Comparison of ENCODE assay signal across 30 cellular contexts in the genomic region with DNA sequence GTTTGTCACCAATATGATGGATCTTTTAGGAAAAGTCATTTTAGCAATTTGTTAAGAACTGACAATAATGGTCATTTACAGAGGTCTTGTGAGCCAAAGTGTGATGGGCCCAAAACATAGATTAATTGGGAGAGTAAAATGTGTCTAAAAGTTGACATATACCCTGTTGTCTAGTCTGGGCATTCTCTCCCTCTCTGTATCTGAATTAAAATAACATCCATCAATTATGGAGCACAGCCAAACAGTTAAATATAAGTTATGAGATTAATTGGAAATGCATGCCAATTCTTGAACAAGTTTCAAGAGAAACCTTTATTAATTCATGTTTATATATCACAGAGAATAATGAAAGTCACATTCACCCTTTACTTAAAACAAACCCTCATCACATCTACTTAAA. TPM values are rescaled to one million over a fixed set of nuclear protein-coding genes. Genes with fewer than 3 reads are reported as not detected.
"Had no signal": no experiment of that assay in that cellular context is flagged by ENCODE, and none has a peak within 500 bp of the region (broad histone marks: within the 10 kb centered on the region; RNA-seq: fewer than 3 reads in every experiment).

No MANE protein-coding gene starts in this region.

- H3K4me1 ChIP-seq: stomach, suprapubic skin, testis, thyroid gland, tibial artery, tibial nerve, transverse colon, upper lobe of left lung, upper lobe of right lung, uterus, vagina had no signal

- H3K27ac ChIP-seq: stomach, suprapubic skin, testis, thoracic aorta, thyroid gland, tibial artery, tibial nerve, transverse colon, upper lobe of left lung, upper lobe of right lung, uterus, vagina had no signal

- DNase-seq: stimulated activated CD4-positive, alpha-beta T cell treated with anti-CD3 and anti-CD28 coated beads, Interleukin-2, amount 100 ng/mL, for 48 hours; stimulated activated CD4-positive, alpha-beta T cell treated with anti-CD3 and anti-CD28 coated beads, Interleukin-4, amount 100 ng/mL, for 1 hour; stimulated activated CD4-positive, alpha-beta T cell treated with anti-CD3 and anti-CD28 coated beads, Interleukin-4, amount 100 ng/mL, for 24 hours; stimulated activated CD4-positive, alpha-beta T cell treated with anti-CD3 and anti-CD28 coated beads, Interleukin-4, amount 100 ng/mL, for 4 hours; stimulated activated CD8-positive, alpha-beta memory T cell treated with anti-CD3 and anti-CD28 coated beads, Interleukin-4, amount 100 ng/mL, for 48 hours; stimulated activated naive B cell treated with anti-CD40 and anti-IgM and Interleukin-4, amounts not matched to agents 10 μg/mL and 1 μg/mL and 100 μg/mL, for 72 hours; stimulated activated naive CD4-positive, alpha-beta T cell; stimulated activated naive CD4-positive, alpha-beta T cell treated with Interleukin-2 at 50 U/mL for 16 hours; stimulated activated naive CD8-positive, alpha-beta T cell treated with anti-CD3 and anti-CD28 coated beads, Interleukin-15, amount 100 ng/mL, for 72 hours; stimulated activated naive CD8-positive, alpha-beta T cell treated with anti-CD3 and anti-CD28 coated beads, Interleukin-15, Interleukin-2, amounts not matched to agents 100 U/mL and 50 U/mL, for 24 hours; stomach; substantia nigra; testis; thyroid gland; tibial artery; transverse colon; trophoblast cell; upper lobe of left lung; upper lobe of right lung; uterus had no signal

- H3K4me3 Mint-ChIP-seq: stimulated activated effector memory CD8-positive, alpha-beta T cell treated with anti-CD3 and anti-CD28 coated beads, Interleukin-12 subunit alpha, Interleukin-12 subunit beta, amount 100 ng/mL, for 72 hours; stimulated activated memory B cell treated with anti-CD40 and anti-IgM and Interleukin-4, amounts not matched to agents 10 μg/mL and 1 μg/mL and 100 μg/mL, for 72 hours; stimulated activated naive B cell treated with anti-CD40 and anti-IgM and Interleukin-4, amounts not matched to agents 10 μg/mL and 1 μg/mL and 100 μg/mL, for 72 hours; stimulated activated naive CD8-positive, alpha-beta T cell treated with anti-CD3 and anti-CD28 coated beads, Interleukin-15, amount 100 ng/mL, for 72 hours; stimulated activated naive CD8-positive, alpha-beta T cell treated with anti-CD3 and anti-CD28 coated beads, Interleukin-15, Interleukin-2, amounts not matched to agents 100 ng/mL and 50 ng/mL, for 24 hours; type B pancreatic cell had no signal

- H3K9me3 ChIP-seq: stomach, suprapubic skin, testis, thoracic aorta, thyroid gland, tibial artery, tibial nerve, transverse colon, upper lobe of left lung, upper lobe of right lung, uterus, vagina had no signal

- H3K36me3 ChIP-seq: stomach, suprapubic skin, thoracic aorta, thyroid gland, tibial artery, tibial nerve, transverse colon, upper lobe of left lung, upper lobe of right lung, uterus, vagina had no signal

- H3K27ac Mint-ChIP-seq: stimulated activated effector memory CD8-positive, alpha-beta T cell treated with anti-CD3 and anti-CD28 coated beads, Interleukin-12 subunit alpha, Interleukin-12 subunit beta, amount 100 ng/mL, for 72 hours; stimulated activated memory B cell treated with anti-CD40 and anti-IgM and Interleukin-4, amounts not matched to agents 10 μg/mL and 1 μg/mL and 100 μg/mL, for 72 hours; stimulated activated naive B cell treated with anti-CD40 and anti-IgM and Interleukin-4, amounts not matched to agents 10 μg/mL and 1 μg/mL and 100 μg/mL, for 72 hours; stimulated activated naive CD8-positive, alpha-beta T cell treated with anti-CD3 and anti-CD28 coated beads, Interleukin-15, amount 100 ng/mL, for 72 hours; stimulated activated naive CD8-positive, alpha-beta T cell treated with anti-CD3 and anti-CD28 coated beads, Interleukin-15, Interleukin-2, amounts not matched to agents 100 ng/mL and 50 ng/mL, for 24 hours; type B pancreatic cell had no signal

- FAIRE-seq: urothelium cell line had no signal

- ATAC-seq: stimulated activated effector memory CD8-positive, alpha-beta T cell treated with anti-CD3 and anti-CD28 coated beads, Interleukin-12 subunit alpha, Interleukin-12 subunit beta, amount 100 ng/mL, for 72 hours; stimulated activated memory B cell treated with anti-CD40 and anti-IgM and Interleukin-4, amounts not matched to agents 10 μg/mL and 1 μg/mL and 100 μg/mL, for 72 hours; stimulated activated naive B cell treated with anti-CD40 and anti-IgM and Interleukin-4, amounts not matched to agents 10 μg/mL and 1 μg/mL and 100 μg/mL, for 72 hours; stimulated activated naive CD8-positive, alpha-beta T cell treated with anti-CD3 and anti-CD28 coated beads, Interleukin-15, amount 100 ng/mL, for 72 hours; stimulated activated naive CD8-positive, alpha-beta T cell treated with anti-CD3 and anti-CD28 coated beads, Interleukin-15, Interleukin-2, amounts not matched to agents 100 U/mL and 50 U/mL, for 24 hours; upper lobe of right lung had no signal

- H3K27me3 Mint-ChIP-seq: stimulated activated memory B cell treated with anti-CD40 and anti-IgM and Interleukin-4, amounts not matched to agents 10 μg/mL and 1 μg/mL and 100 μg/mL, for 72 hours; stimulated activated naive B cell treated with anti-CD40 and anti-IgM and Interleukin-4, amounts not matched to agents 10 μg/mL and 1 μg/mL and 100 μg/mL, for 72 hours; stimulated activated naive CD8-positive, alpha-beta T cell treated with anti-CD3 and anti-CD28 coated beads, Interleukin-15, amount 100 ng/mL, for 72 hours; stimulated activated naive CD8-positive, alpha-beta T cell treated with anti-CD3 and anti-CD28 coated beads, Interleukin-15, Interleukin-2, amounts not matched to agents 100 ng/mL and 50 ng/mL, for 24 hours; type B pancreatic cell had no signal

- H3K36me3 Mint-ChIP-seq: stimulated activated effector memory CD8-positive, alpha-beta T cell treated with anti-CD3 and anti-CD28 coated beads, Interleukin-12 subunit alpha, Interleukin-12 subunit beta, amount 100 ng/mL, for 72 hours; stimulated activated memory B cell treated with anti-CD40 and anti-IgM and Interleukin-4, amounts not matched to agents 10 μg/mL and 1 μg/mL and 100 μg/mL, for 72 hours; stimulated activated naive B cell treated with anti-CD40 and anti-IgM and Interleukin-4, amounts not matched to agents 10 μg/mL and 1 μg/mL and 100 μg/mL, for 72 hours; type B pancreatic cell had no signal

- H3K27me3 ChIP-seq: stomach, suprapubic skin, testis, thyroid gland, tibial artery, tibial nerve, transverse colon, upper lobe of left lung, upper lobe of right lung, uterus, vagina had no signal

- H3K4me1 Mint-ChIP-seq: stimulated activated effector memory CD8-positive, alpha-beta T cell treated with anti-CD3 and anti-CD28 coated beads, Interleukin-12 subunit alpha, Interleukin-12 subunit beta, amount 100 ng/mL, for 72 hours; stimulated activated memory B cell treated with anti-CD40 and anti-IgM and Interleukin-4, amounts not matched to agents 10 μg/mL and 1 μg/mL and 100 μg/mL, for 72 hours; stimulated activated naive B cell treated with anti-CD40 and anti-IgM and Interleukin-4, amounts not matched to agents 10 μg/mL and 1 μg/mL and 100 μg/mL, for 72 hours; stimulated activated naive CD8-positive, alpha-beta T cell treated with anti-CD3 and anti-CD28 coated beads, Interleukin-15, amount 100 ng/mL, for 72 hours had no signal

- H3K9me3 Mint-ChIP-seq: stimulated activated effector memory CD8-positive, alpha-beta T cell treated with anti-CD3 and anti-CD28 coated beads, Interleukin-12 subunit alpha, Interleukin-12 subunit beta, amount 100 ng/mL, for 72 hours; stimulated activated memory B cell treated with anti-CD40 and anti-IgM and Interleukin-4, amounts not matched to agents 10 μg/mL and 1 μg/mL and 100 μg/mL, for 72 hours; stimulated activated naive B cell treated with anti-CD40 and anti-IgM and Interleukin-4, amounts not matched to agents 10 μg/mL and 1 μg/mL and 100 μg/mL, for 72 hours; stimulated activated naive CD8-positive, alpha-beta T cell treated with anti-CD3 and anti-CD28 coated beads, Interleukin-15, amount 100 ng/mL, for 72 hours; stimulated activated naive CD8-positive, alpha-beta T cell treated with anti-CD3 and anti-CD28 coated beads, Interleukin-15, Interleukin-2, amounts not matched to agents 100 ng/mL and 50 ng/mL, for 24 hours had no signal

- H3K4me3 ChIP-seq: stomach, suprapubic skin, testis, thoracic aorta, thyroid gland, tibial artery, tibial nerve, transverse colon, upper lobe of left lung, upper lobe of right lung, uterus, vagina had no signal

RNA-seq across cellular contexts. Expression of a gene that starts 13.6 kb away (rescaled TPM):
- total RNA-seq: stomach, upper lobe of right lung, vagina had no signal
- polyA plus RNA-seq: stomach, urinary bladder had no signal
